Comparison of ENCODE assay signal across 14 cellular contexts in genomic region chr14:34994668-34995067, GRCh38. TPM values are rescaled to one million over a fixed set of nuclear protein-coding genes. Genes with fewer than 3 reads are reported as not detected.
A peak's percentile ranks its signal among the peaks of the same experiment; 100 is the strongest.
DNase-seq lines count a peak whose midpoint lies in the region; ATAC-seq and TF ChIP-seq lines count a peak whose summit lies in the region.
"Had no signal": no experiment of that assay in that cellular context is flagged by ENCODE, and none has a peak within 500 bp of the region (broad histone marks: within the 10 kb centered on the region; RNA-seq: fewer than 3 reads in every experiment).

No MANE protein-coding gene starts in this region.

- peaks cover 3% of the 10 kb centered on the region for H3K36me3 Mint-ChIP-seq in activated naive CD8-positive, alpha-beta T cell
- H3K36me3 Mint-ChIP-seq in activated naive CD8-positive, alpha-beta T cell treated with anti-CD3 and anti-CD28 coated beads, Interleukin-2, amount 50 U/mL, for 24 hours (ENCODE audit: low read depth): peaks cover 13% of the 10 kb centered on the region
- H3K36me3 Mint-ChIP-seq in activated naive CD8-positive, alpha-beta T cell treated with anti-CD3 and anti-CD28 coated beads for 36 hours: peaks cover 8% of the 10 kb centered on the region

- H2BK120ac ChIP-seq in mesendoderm (ENCODE audit: low read depth, low read length): no peak overlapping the region

- peaks cover 9% of the 10 kb centered on the region for H3K79me1 ChIP-seq in mesendoderm (ENCODE audit: low read length)

- TF ChIP-seq CTCF in liver (IDR thresholded peaks at IDR 0.05; ENCODE audit: low read depth, low read length, missing input control) (no peak), BE2C (IDR thresholded peaks at IDR 0.05; ENCODE audit: low read depth, low read length) (no peak)

- no peak overlapping the region for H3K4me3 Mint-ChIP-seq in activated naive CD8-positive, alpha-beta T cell
- H3K4me3 Mint-ChIP-seq in activated naive CD8-positive, alpha-beta T cell treated with anti-CD3 and anti-CD28 coated beads, Interleukin-2, amount 50 U/mL, for 24 hours: no peak overlapping the region
- no peak overlapping the region for H3K4me3 Mint-ChIP-seq in activated naive CD8-positive, alpha-beta T cell treated with anti-CD3 and anti-CD28 coated beads for 36 hours
- H3K4me3 Mint-ChIP-seq: H9 had no signal

- ATAC-seq in activated naive CD8-positive, alpha-beta T cell treated with anti-CD3 and anti-CD28 coated beads, Interleukin-2, amount 50 U/mL, for 24 hours: no peak
- no peak for ATAC-seq in HG02852 (IDR thresholded peaks at IDR 0.05; ENCODE audit: unreplicated experiment)

- no peak overlapping the region for H3K4ac ChIP-seq in mesendoderm (ENCODE audit: low read depth, low read length)

- no peaks in the 10 kb centered on the region for H3K9me3 Mint-ChIP-seq in activated naive CD8-positive, alpha-beta T cell (ENCODE audit: low read depth)
- no peaks in the 10 kb centered on the region for H3K9me3 Mint-ChIP-seq in activated naive CD8-positive, alpha-beta T cell treated with anti-CD3 and anti-CD28 coated beads, Interleukin-2, amount 50 U/mL, for 24 hours
- H3K9me3 Mint-ChIP-seq in activated naive CD8-positive, alpha-beta T cell treated with anti-CD3 and anti-CD28 coated beads for 36 hours: no peaks in the 10 kb centered on the region
- H3K9me3 Mint-ChIP-seq: H9 had no signal

- H3K4me1 Mint-ChIP-seq in activated naive CD8-positive, alpha-beta T cell (ENCODE audit: low read depth): peaks cover 33% of the 10 kb centered on the region
- H3K4me1 Mint-ChIP-seq in activated naive CD8-positive, alpha-beta T cell treated with anti-CD3 and anti-CD28 coated beads, Interleukin-2, amount 50 U/mL, for 24 hours: peaks cover 18% of the 10 kb centered on the region
- peaks cover 24% of the 10 kb centered on the region for H3K4me1 Mint-ChIP-seq in activated naive CD8-positive, alpha-beta T cell treated with anti-CD3 and anti-CD28 coated beads for 36 hours
- H3K4me1 Mint-ChIP-seq: H9 had no signal

- H3K4me3 ChIP-seq in liver (ENCODE audit: low read depth in 1 of 3, low read length in 3 of 3) (no peak overlapping the region), BE2C (ENCODE audit: low read depth, low read length) (no peak overlapping the region), mesendoderm (ENCODE audit: low read length) (no peak overlapping the region)

- no peak overlapping the region for H2AK5ac ChIP-seq in mesendoderm (ENCODE audit: low read length)

- no peak overlapping the region for H2BK15ac ChIP-seq in mesendoderm (replicated peaks; ENCODE audit: low read depth)

- peak overlapping the region; percentile 64 for H3K27ac Mint-ChIP-seq in activated naive CD8-positive, alpha-beta T cell
- no peak overlapping the region for H3K27ac Mint-ChIP-seq in activated naive CD8-positive, alpha-beta T cell treated with anti-CD3 and anti-CD28 coated beads, Interleukin-2, amount 50 U/mL, for 24 hours
- peak overlapping the region; percentile 31 for H3K27ac Mint-ChIP-seq in activated naive CD8-positive, alpha-beta T cell treated with anti-CD3 and anti-CD28 coated beads for 36 hours

- no peak overlapping the region for H2BK5ac ChIP-seq in mesendoderm (ENCODE audit: low read length)

- H3K27me3 ChIP-seq in liver (ENCODE audit: control insufficient read depth in 4 of 4, insufficient read depth in 4 of 4, low read length in 3 of 4) (no peaks in the 10 kb centered on the region), BE2C (no peaks in the 10 kb centered on the region), mesendoderm (ENCODE audit: insufficient read depth, low read length, poor library complexity) (no peaks in the 10 kb centered on the region)

- 53% methylated on average over 2 of the region's 2 CpGs for WGBS in liver
- WGBS in mesendoderm (ENCODE audit: extremely low coverage, insufficient coverage, low lambda C conversion rate): no CpG with 5 or more reads among the region's 2 CpGs

- no peak overlapping the region for H4K8ac ChIP-seq in mesendoderm (ENCODE audit: low read depth, low read length)

- no peaks in the 10 kb centered on the region for H3K9me3 ChIP-seq in liver (ENCODE audit: control insufficient read depth in 4 of 4, low read length in 3 of 4)
- H3K9me3 ChIP-seq in BE2C: no peaks in the 10 kb centered on the region

- H3K27ac ChIP-seq in liver (ENCODE audit: low read depth in 1 of 2, low read length in 2 of 2) (no peak overlapping the region), mesendoderm (ENCODE audit: low read depth, low read length) (no peak overlapping the region)

- H3K4me1 ChIP-seq in liver (ENCODE audit: control insufficient read depth in 4 of 4, insufficient read depth in 4 of 4, low read length in 3 of 4): peaks cover 4 to 9% (median 5%) of the 10 kb centered on the region in 4 donors
- H3K4me1 ChIP-seq in BE2C: no peaks in the 10 kb centered on the region
- H3K4me1 ChIP-seq in mesendoderm (ENCODE audit: control insufficient read depth, low read depth, low read length): no peaks in the 10 kb centered on the region

- H3K36me3 ChIP-seq in liver (ENCODE audit: control insufficient read depth in 4 of 4, insufficient read depth in 3 of 4, low read depth in 1 of 4, low read length in 3 of 4) (no peaks in the 10 kb centered on the region), BE2C (peaks cover 4% of the 10 kb centered on the region; the same call in 1 of the 2 replicates), mesendoderm (ENCODE audit: control insufficient read depth, insufficient read depth, low read length) (no peaks in the 10 kb centered on the region)

- no peak overlapping the region for H3K18ac ChIP-seq in mesendoderm (ENCODE audit: low read length)

- no peak overlapping the region for H3K56ac ChIP-seq in mesendoderm (ENCODE audit: low read length)

- H3K9ac ChIP-seq in liver (ENCODE audit: low read depth in 1 of 2, low read length in 2 of 2) (no peak overlapping the region), mesendoderm (ENCODE audit: low read length) (no peak overlapping the region)

- TF ChIP-seq RAD21 in liver (IDR thresholded peaks at IDR 0.05): no peak

- no peak overlapping the region for H3K4me2 ChIP-seq in mesendoderm (ENCODE audit: low read length)

- H3K79me2 ChIP-seq in mesendoderm (ENCODE audit: control insufficient read depth, insufficient read depth, low read length): peaks cover 12% of the 10 kb centered on the region

- H4K5ac ChIP-seq in mesendoderm (ENCODE audit: low read length): no peak overlapping the region

- H3K27me3 Mint-ChIP-seq in activated naive CD8-positive, alpha-beta T cell: no peaks in the 10 kb centered on the region
- no peaks in the 10 kb centered on the region for H3K27me3 Mint-ChIP-seq in activated naive CD8-positive, alpha-beta T cell treated with anti-CD3 and anti-CD28 coated beads, Interleukin-2, amount 50 U/mL, for 24 hours
- no peaks in the 10 kb centered on the region for H3K27me3 Mint-ChIP-seq in activated naive CD8-positive, alpha-beta T cell treated with anti-CD3 and anti-CD28 coated beads for 36 hours

- DNase-seq in activated naive CD8-positive, alpha-beta T cell treated with anti-CD3 and anti-CD28 coated beads, Interleukin-2, amount 50 U/mL, for 24 hours: no peak
- no peak for DNase-seq in activated naive CD8-positive, alpha-beta T cell treated with anti-CD3 and anti-CD28 coated beads for 36 hours
- DNase-seq in NCI-H510A (lab: John Stamatoyannopoulos, UW) (no peak), BE2C (no peak), mesendoderm (no peak)
- DNase-seq: GF-D8, H9, IMR-90, NCI-H2029, NCI-H510A treated with DMSO at 0.1 percent for 48 hours, SIG-M5 had no signal

- H3K23ac ChIP-seq in mesendoderm (ENCODE audit: low read length): no peak overlapping the region

TF ChIP-seq in liver, 16 proteins besides CTCF, POLR2A, EP300 and RAD21:
- no peak for TF ChIP-seq FOXA2 (IDR thresholded peaks at IDR 0.05)
- TF ChIP-seq YY1 (IDR thresholded peaks at IDR 0.05): peak; percentile 36

RNA-seq across cellular contexts. Expression of gene SRP54, which starts 11.9 kb away (rescaled TPM):
- 10 to 100 TPM; 74.4 to 75.3 TPM for total RNA-seq in activated naive CD8-positive, alpha-beta T cell treated with anti-CD3 and anti-CD28 coated beads for 36 hours
- 100 to 1,000 TPM in 1 of 2 donors, 10 to 100 TPM in 1; 38.6 to 113 TPM for total RNA-seq in liver
- polyA plus RNA-seq in liver: 10 to 100 TPM; 32.6 to 38.2 TPM
- 64.1 TPM for polyA plus RNA-seq in BE2C (2012; ENCODE audit: insufficient read depth, insufficient read length, low read depth)
- polyA plus RNA-seq in mesendoderm (2013, experiment 1 of 2): 57.7 TPM
- polyA plus RNA-seq in mesendoderm (2013, experiment 2 of 2): 57.4 TPM

RNA-seq across cellular contexts. Expression of gene FAM177A1, which starts 51.4 kb away (rescaled TPM):
- 10 to 100 TPM; 33.1 to 35.9 TPM for total RNA-seq in activated naive CD8-positive, alpha-beta T cell treated with anti-CD3 and anti-CD28 coated beads for 36 hours
- total RNA-seq in liver: 10 to 100 TPM; 12.8 to 38.2 TPM
- 10 to 100 TPM; 40.7 to 69.5 TPM for polyA plus RNA-seq in liver
- polyA plus RNA-seq in BE2C (2012; ENCODE audit: insufficient read depth, insufficient read length, low read depth): 42.1 TPM
- polyA plus RNA-seq in mesendoderm (2013, experiment 1 of 2): 75.7 TPM
- polyA plus RNA-seq in mesendoderm (2013, experiment 2 of 2): 74.3 TPM
